In the genomic region with DNA sequence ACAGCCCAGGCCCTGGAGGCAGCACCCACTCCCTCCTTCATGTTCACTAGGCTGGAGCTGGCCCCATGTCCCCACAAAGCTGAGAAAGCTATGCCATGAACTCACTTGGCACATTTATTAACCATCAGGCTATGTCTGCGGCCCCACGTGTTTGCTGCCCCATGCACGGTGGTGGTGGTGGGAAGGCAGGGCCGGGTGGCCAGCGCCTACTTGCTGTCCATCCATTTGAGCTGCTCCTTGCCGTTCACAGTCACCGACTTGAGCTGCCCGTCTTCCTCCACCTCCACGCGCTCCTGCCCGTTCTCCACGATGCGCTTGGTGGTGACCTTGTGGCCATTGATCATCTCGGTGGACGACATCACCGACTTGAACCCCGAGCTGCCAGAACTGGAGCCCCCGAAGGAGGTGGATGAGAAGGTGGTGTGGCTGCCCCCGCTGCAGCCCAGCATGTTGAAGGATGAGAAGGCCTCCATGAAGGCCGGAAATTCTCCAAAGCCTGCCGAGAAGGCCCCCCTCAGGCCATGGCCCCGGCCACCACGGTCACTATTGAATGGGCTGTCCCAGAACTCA, we compare ENCODE assay signal across 10 cellular contexts. TPM values are rescaled to one million over a fixed set of nuclear protein-coding genes. Genes with fewer than 3 reads are reported as not detected.
"Had no signal": no experiment of that assay in that cellular context is flagged by ENCODE, and none has a peak within 500 bp of the region (broad histone marks: within the 10 kb centered on the region; RNA-seq: fewer than 3 reads in every experiment).

No MANE protein-coding gene starts in this region.

- H3K36me3 ChIP-seq: HAP-1 had no signal

- FAIRE-seq: H54 had no signal

- H3K4me3 Mint-ChIP-seq: GM23338, H9, HFFc6 had no signal

- H3K27ac ChIP-seq: GM23248 had no signal

- H3K27ac Mint-ChIP-seq: GM23338, H9, HFFc6 had no signal

- H3K4me3 ChIP-seq: GM23248, GM23338, HAP-1 had no signal

- H2AFZ ChIP-seq: GM23248, GM23338 had no signal

- H3K4me2 ChIP-seq: GM23338 had no signal

- H3K4me1 Mint-ChIP-seq: GM23338 had no signal

- H3K4me1 ChIP-seq: HAP-1 had no signal

- H3K9me3 ChIP-seq: HAP-1 had no signal

- H3K9ac ChIP-seq: GM23248 had no signal

- DNase-seq: GM23248, GOT3, H9, HCEC 1CT, HFFc6 had no signal

- H3K9me3 Mint-ChIP-seq: GM23338, HFFc6 had no signal

RNA-seq across cellular contexts. Expression of gene DNAJB8, which starts 4.3 kb away (rescaled TPM):
- total RNA-seq: GM23248, GM23338, H4, H7, H9, HFFc6 had no signal
- polyA plus RNA-seq: GM23248, GM23338 had no signal
